8 cellular contexts compared by ENCODE assay signal in genomic region chr16:66728117-66728787, GRCh38. TPM values are rescaled to one million over a fixed set of nuclear protein-coding genes. Genes with fewer than 3 reads are reported as not detected.
DNase-seq lines count a peak whose midpoint lies in the region; ATAC-seq, FAIRE-seq and TF ChIP-seq lines count a peak whose summit lies in the region.

No MANE protein-coding gene starts in this region.

- intact Hi-C loops in esophagus squamous epithelium (cut with DNase I): no loop called here
- intact Hi-C loops in natural killer cell (cut with micrococcal nuclease): loop anchor here (5.0 kb wide), 2 partner anchors 144 to 321 kb away; no protein-coding TSS in a partner anchor
- intact Hi-C loops in lower leg skin (cut with DNase I; ENCODE audit: low total_unique reads): loop anchor here (5.0 kb wide), 1 partner anchor 139 kb away; no protein-coding TSS in a partner anchor

- H3K9me3 Mint-ChIP-seq in T-helper 1 cell treated with Interleukin-12 subunit alpha and Interleukin-12 subunit beta and Interleukin-4 antibody, amounts not matched to agents 30 μg/mL and 1 μg/mL, for 36 hours: no peaks in the 10 kb centered on the region
- no peaks in the 10 kb centered on the region for H3K9me3 Mint-ChIP-seq in natural killer cell

- CTCF ChIA-PET in A549 (lab: Yijun Ruan, JAX): interaction anchor here (0.5 to 7.2 kb wide), 37 partner anchors 11 to 323 kb away, joined by 3 to 166 read pairs (median 4); partner anchors contain the start of genes CMTM4, DYNC1LI2 and NAE1

- H3K4me3 Mint-ChIP-seq in T-helper 1 cell treated with Interleukin-12 subunit alpha and Interleukin-12 subunit beta and Interleukin-4 antibody, amounts not matched to agents 30 μg/mL and 1 μg/mL, for 36 hours: no peak overlapping the region
- H3K4me3 Mint-ChIP-seq in natural killer cell: no peak overlapping the region

- peaks cover 23 to 94% (median 71%) of the 10 kb centered on the region in 3 donors for H3K36me3 ChIP-seq in esophagus squamous epithelium

- POLR2A ChIA-PET in A549 (lab: Yijun Ruan, JAX): no interaction called here

- no peaks in the 10 kb centered on the region for H3K27me3 Mint-ChIP-seq in T-helper 1 cell treated with Interleukin-12 subunit alpha and Interleukin-12 subunit beta and Interleukin-4 antibody, amounts not matched to agents 30 μg/mL and 1 μg/mL, for 36 hours (ENCODE audit: low read depth)
- no peaks in the 10 kb centered on the region for H3K27me3 Mint-ChIP-seq in natural killer cell (ENCODE audit: low read depth in 2 of 2)

- H3K27ac ChIP-seq in A549 (no peak overlapping the region), esophagus squamous epithelium (no peak overlapping the region)

- H3K4me3 ChIP-seq in A549 (no peak overlapping the region), GM12864 (ENCODE audit: low read depth, low read length) (no peak overlapping the region), esophagus squamous epithelium (no peak overlapping the region), lower leg skin (ENCODE audit: low read depth, poor library complexity, severe bottlenecking) (no peak overlapping the region)

- no peaks in the 10 kb centered on the region for H3K27me3 ChIP-seq in esophagus squamous epithelium

- peak; percentile 37 to 52; a peak in 3 of 5 replicates for TF ChIP-seq RAD21 in A549 (conservative IDR thresholded peaks at IDR 0.05 in 1 of 2, IDR thresholded peaks at IDR 0.05 in 1 of 2)

- peaks cover 51% of the 10 kb centered on the region for H3K36me3 Mint-ChIP-seq in T-helper 1 cell treated with Interleukin-12 subunit alpha and Interleukin-12 subunit beta and Interleukin-4 antibody, amounts not matched to agents 30 μg/mL and 1 μg/mL, for 36 hours (ENCODE audit: low read depth)
- peaks cover 19% of the 10 kb centered on the region for H3K36me3 Mint-ChIP-seq in natural killer cell

- peak; percentile 90 to 94 for ATAC-seq in A549
- peak; percentile 82 to 88 (median 84) for ATAC-seq in natural killer cell
- ATAC-seq in HG03378 (IDR thresholded peaks at IDR 0.05; ENCODE audit: unreplicated experiment): no peak

- FAIRE-seq in A549 (lab: Jason Lieb, UNC): no peak

- 32% methylated on average over 3 of the region's 3 CpGs for WGBS in A549 (ENCODE audit: missing lambda C conversion rate)
- WGBS in esophagus squamous epithelium, 2 donors: 28 to 29% methylated on average over 3 of the region's 3 CpGs
- WGBS in lower leg skin, 2 donors: 32% methylated on average over 3 of the region's 3 CpGs

- H3K4me2 ChIP-seq in A549: no peak overlapping the region

- TF ChIP-seq EP300 in A549 (IDR thresholded peaks at IDR 0.05): no peak

- TF ChIP-seq CTCF in A549 (IDR thresholded peaks at IDR 0.05) (peak; percentile 80), GM12864 (IDR thresholded peaks at IDR 0.05; ENCODE audit: low read depth, low read length, missing control alignments) (peak; percentile 57), esophagus squamous epithelium (IDR thresholded peaks at IDR 0.05) (peak; percentile 48 to 72 (median 62)), natural killer cell (IDR thresholded peaks at IDR 0.05) (peak; percentile 76), lower leg skin (IDR thresholded peaks at IDR 0.05) (no peak)

- H3K9me3 ChIP-seq in A549: no peaks in the 10 kb centered on the region
- H3K9me3 ChIP-seq in esophagus squamous epithelium: no peaks in the 10 kb centered on the region

- peaks cover 4% of the 10 kb centered on the region for H3K4me1 Mint-ChIP-seq in T-helper 1 cell treated with Interleukin-12 subunit alpha and Interleukin-12 subunit beta and Interleukin-4 antibody, amounts not matched to agents 30 μg/mL and 1 μg/mL, for 36 hours (ENCODE audit: low read depth)
- H3K4me1 Mint-ChIP-seq in natural killer cell: peaks cover 7% of the 10 kb centered on the region in 2 donors

- H3K27ac Mint-ChIP-seq in T-helper 1 cell treated with Interleukin-12 subunit alpha and Interleukin-12 subunit beta and Interleukin-4 antibody, amounts not matched to agents 30 μg/mL and 1 μg/mL, for 36 hours: peak overlapping the region; percentile 32
- peak overlapping the region; percentile 7 to 17 for H3K27ac Mint-ChIP-seq in natural killer cell

- no peaks in the 10 kb centered on the region for H3K4me1 ChIP-seq in A549
- H3K4me1 ChIP-seq in esophagus squamous epithelium: peaks cover 0 to 14% (median 0%) of the 10 kb centered on the region in 3 donors

- DNase-seq in A549 (ENCODE audit: low read depth in 1 of 2, low spot score in 1 of 2) (peak; percentile 61 to 66), GM12864 (ENCODE audit: low read depth) (no peak), NCI-H1092 treated with DMSO at 0.1 percent for 48 hours (lab: John Stamatoyannopoulos, UW) (peak; percentile 72), esophagus squamous epithelium (lab: John Stamatoyannopoulos, UW) (no peak), natural killer cell (no peak), lower leg skin (ENCODE audit: low spot score in 2 of 2) (no peak)

- TF ChIP-seq POLR2A in A549 (IDR thresholded peaks at IDR 0.05; ENCODE audit: low read length) (no peak), esophagus squamous epithelium (IDR thresholded peaks at IDR 0.05) (no peak), lower leg skin (IDR thresholded peaks at IDR 0.05) (no peak)

TF ChIP-seq in A549, 52 proteins besides CTCF, POLR2A, EP300 and RAD21:
- no peak for TF ChIP-seq MYC (IDR thresholded peaks at IDR 0.05; ENCODE audit: borderline replicate concordance, low read length)
- TF ChIP-seq SMC3 (IDR thresholded peaks at IDR 0.05): peak; percentile 58
TF ChIP-seq in A549: peak in this region for 1.

RNA-seq across cellular contexts. Expression of gene DYNC1LI2, which starts 23.2 kb away (rescaled TPM):
- polyA plus RNA-seq in A549 (2011; rRNA removed): 112 and 128 TPM in 2 replicates
- polyA plus RNA-seq in A549 (2012; cell fraction: cytosol; rRNA removed): 31.5 and 34.1 TPM in 2 replicates
- polyA plus RNA-seq in A549 (2012; cell fraction: nucleus; rRNA removed): 88.8 and 137 TPM in 2 replicates
- 93.5 to 107 TPM (median 96.5 TPM) in 3 replicates for polyA plus RNA-seq in A549 (2017; fragmentation: RNase III; extraction: RNeasy Plus Mini Kit Qiagen cat#74134 plus additional on column Dnase treatment)
- polyA minus RNA-seq in A549 (2011; rRNA and poly(A)+ RNA removed): 65.1 and 72.7 TPM in 2 replicates
- total RNA-seq in esophagus squamous epithelium: 100 to 1,000 TPM in 1 of 4 donors, 10 to 100 TPM in 3; 66.4 to 140 (median 86.2) TPM
- 100 to 1,000 TPM; 105 to 115 (median 110) TPM for total RNA-seq in natural killer cell
- 100 to 1,000 TPM in 2 of 4 donors, 10 to 100 TPM in 2; 59.3 to 194 (median 111) TPM for total RNA-seq in lower leg skin

RNA-seq across cellular contexts. Expression of gene CMTM4, which starts 31.7 kb away (rescaled TPM):
- polyA plus RNA-seq in A549 (2011; rRNA removed): 58.6 and 61.6 TPM in 2 replicates
- polyA plus RNA-seq in A549 (2012; cell fraction: cytosol; rRNA removed): 18.3 and 23.1 TPM in 2 replicates
- 18.4 and 26.4 TPM in 2 replicates for polyA plus RNA-seq in A549 (2012; cell fraction: nucleus; rRNA removed)
- polyA plus RNA-seq in A549 (2017; fragmentation: RNase III; extraction: RNeasy Plus Mini Kit Qiagen cat#74134 plus additional on column Dnase treatment): 22.9 to 25.9 TPM (median 24.8 TPM) in 3 replicates
- 75.1 and 83.9 TPM in 2 replicates for polyA minus RNA-seq in A549 (2011; rRNA and poly(A)+ RNA removed)
- total RNA-seq in esophagus squamous epithelium: 10 to 100 TPM; 13.7 to 24.0 (median 15.8) TPM
- 1 to 10 TPM in 1 of 3 donors, under 1 TPM in 2; 0.61 to 1.4 (median 0.85) TPM for total RNA-seq in natural killer cell
- 10 to 100 TPM; 11.1 to 30.2 (median 22.5) TPM for total RNA-seq in lower leg skin

Comparison
In these comparisons a context has a peak if more than half of its experiments do, and no peak if none do; other contexts are left out.
1. DNase-seq: peak in A549 (2 of 2) and NCI-H1092 treated with DMSO at 0.1 percent for 48 hours (single experiment); none in GM12864 (single experiment), esophagus squamous epithelium (single experiment), natural killer cell (single experiment) and lower leg skin (0 of 2).
2. CTCF ChIP-seq: peak in A549 (single experiment), GM12864 (single experiment), esophagus squamous epithelium (6 of 6) and natural killer cell (single experiment); none in lower leg skin (0 of 3).
3. RNA of gene CMTM4, which starts 31.7 kb away (total RNA-seq): 11.1 to 30.2 TPM in lower leg skin and 13.7 to 24.0 TPM in esophagus squamous epithelium; 0.61 to 1.4 TPM in natural killer cell; every median in the first group is over 4 times any median in the second.